In genomic region chr10:99775850-99776249, GRCh38 we compare ENCODE assay signal across 10 cellular contexts. TPM values are rescaled to one million over a fixed set of nuclear protein-coding genes. Genes with fewer than 3 reads are reported as not detected.
A peak's percentile ranks its signal among the peaks of the same experiment; 100 is the strongest.
DNase-seq lines count a peak whose midpoint lies in the region; ATAC-seq and TF ChIP-seq lines count a peak whose summit lies in the region.
"Had no signal": no experiment of that assay in that cellular context is flagged by ENCODE, and none has a peak within 500 bp of the region (broad histone marks: within the 10 kb centered on the region; RNA-seq: fewer than 3 reads in every experiment).

No MANE protein-coding gene starts in this region.

- peak overlapping the region; percentile 90 for H3K9ac ChIP-seq in mesenchymal stem cell (ENCODE audit: low read length)

- no peak overlapping the region for H3K18ac ChIP-seq in mesenchymal stem cell (ENCODE audit: low read depth in 1 of 2, low read length in 2 of 2)

- peak overlapping the region; percentile 23 for H3K27ac ChIP-seq in caudate nucleus (ENCODE audit: low read depth, low read length)
- H3K27ac ChIP-seq in mesenchymal stem cell (ENCODE audit: low read length, poor library complexity, severe bottlenecking): peak overlapping the region; percentile 59

- no peak for TF ChIP-seq CTCF in AG10803 (conservative IDR thresholded peaks at IDR 0.05; ENCODE audit: low read length)
- TF ChIP-seq CTCF in NB4 (IDR thresholded peaks at IDR 0.05; ENCODE audit: low read depth, low read length): no peak

- ATAC-seq in GM18867 (IDR thresholded peaks at IDR 0.05; ENCODE audit: unreplicated experiment): no peak

- H3K79me1 ChIP-seq in mesenchymal stem cell (replicated peaks; ENCODE audit: low read length, poor library complexity, severe bottlenecking): no peaks in the 10 kb centered on the region

- no peak overlapping the region for H2BK5ac ChIP-seq in mesenchymal stem cell (ENCODE audit: low read depth, low read length, poor library complexity, severe bottlenecking)

- no peak overlapping the region for H2AFZ ChIP-seq in mesenchymal stem cell (ENCODE audit: low read depth, low read length)

- no peak overlapping the region for H2BK12ac ChIP-seq in mesenchymal stem cell (ENCODE audit: low read length in 2 of 2)

- H3K4me3 ChIP-seq in AG10803 (ENCODE audit: low read length) (no peak overlapping the region), NB4 (ENCODE audit: low read depth, low read length) (no peak overlapping the region), mesenchymal stem cell (ENCODE audit: insufficient read depth in 1 of 2, low read depth in 1 of 2, low read length in 2 of 2) (no peak overlapping the region)

- H3K14ac ChIP-seq in mesenchymal stem cell (ENCODE audit: low read length in 2 of 2): no peak overlapping the region

- no peak overlapping the region for H3K4me2 ChIP-seq in mesenchymal stem cell (ENCODE audit: low read length, poor library complexity, severe bottlenecking)

- H3K4me1 ChIP-seq in mesenchymal stem cell (ENCODE audit: control insufficient read depth, insufficient read depth, low read depth, low read length): peaks cover 8% of the 10 kb centered on the region

- no peak overlapping the region for H3K4ac ChIP-seq in mesenchymal stem cell (ENCODE audit: low read depth in 1 of 2, low read length in 2 of 2)

- no peak overlapping the region for H4K91ac ChIP-seq in mesenchymal stem cell (ENCODE audit: low read length)

- H4K8ac ChIP-seq in mesenchymal stem cell (ENCODE audit: low read length): no peak overlapping the region

- H2BK120ac ChIP-seq in mesenchymal stem cell (ENCODE audit: low read depth, low read length): no peak overlapping the region

- no peak overlapping the region for H2BK15ac ChIP-seq in mesenchymal stem cell (ENCODE audit: low read depth, poor library complexity, severe bottlenecking)

- DNase-seq in AG10803 (ENCODE audit: low read depth) (peak; percentile 87), NB4 (ENCODE audit: low read depth) (peak; percentile 66), caudate nucleus (lab: John Stamatoyannopoulos, UW) (peak in 3 of 61 donors; percentile 1 to 25 (median 5)), mesenchymal stem cell (peak; percentile 90), middle frontal gyrus (ENCODE audit: extremely low spot score, low spot score) (no peak)
- no peak for DNase-seq in stimulated activated CD4-positive, alpha-beta T cell treated with anti-CD3 and anti-CD28 coated beads, Interleukin-15, amount 100 ng/mL, for 24 hours
- DNase-seq in stimulated activated CD4-positive, alpha-beta T cell treated with anti-CD3 and anti-CD28 coated beads, Interleukin-4, amount 100 ng/mL, for 4 hours: no peak
- DNase-seq: activated CD8-positive, alpha-beta memory T cell treated with anti-CD3 and anti-CD28 coated beads, Interleukin-2, amount 50 U/mL, for 48 hours; DND-41 had no signal

- H3K36me3 ChIP-seq in mesenchymal stem cell (ENCODE audit: control insufficient read depth in 1 of 2, insufficient read depth in 2 of 2, low read depth in 1 of 2, low read length in 2 of 2): no peaks in the 10 kb centered on the region

- H3K9me3 ChIP-seq in mesenchymal stem cell (ENCODE audit: control insufficient read depth, low read length): no peaks in the 10 kb centered on the region

- no peaks in the 10 kb centered on the region for H3K27me3 ChIP-seq in mesenchymal stem cell (ENCODE audit: control insufficient read depth in 1 of 2, insufficient read depth in 1 of 2, low read length in 2 of 2)

- no peak overlapping the region for H2AK5ac ChIP-seq in mesenchymal stem cell (ENCODE audit: low read length, severe bottlenecking)

- no peak overlapping the region for H3K23ac ChIP-seq in mesenchymal stem cell (ENCODE audit: low read length in 2 of 2)

- no peak for TF ChIP-seq POLR2A in NB4 (IDR thresholded peaks at IDR 0.05; ENCODE audit: extremely low read depth, insufficient read length)

RNA-seq across cellular contexts. Expression of gene ABCC2, which starts 6.6 kb away (rescaled TPM):
- polyA plus RNA-seq in mesenchymal stem cell (2013, experiment 1 of 2): 0.58 TPM
- 0.42 TPM for polyA plus RNA-seq in mesenchymal stem cell (2013, experiment 2 of 2)

RNA-seq across cellular contexts. Expression of gene CUTC, which starts 43.8 kb away (rescaled TPM):
- polyA plus RNA-seq in mesenchymal stem cell (2013, experiment 1 of 2): 11.2 TPM
- polyA plus RNA-seq in mesenchymal stem cell (2013, experiment 2 of 2): 11.2 TPM

RNA-seq across cellular contexts. Expression of gene COX15, which starts 43.9 kb away (rescaled TPM):
- polyA plus RNA-seq in mesenchymal stem cell (2013, experiment 1 of 2): 13.5 TPM
- 13.4 TPM for polyA plus RNA-seq in mesenchymal stem cell (2013, experiment 2 of 2)

Comparison
In these comparisons a context has a peak if more than half of its experiments do, and no peak if none do; other contexts are left out.
1. DNase-seq: peak in AG10803 (single experiment), NB4 (single experiment) and mesenchymal stem cell (single experiment); none in middle frontal gyrus (single experiment), stimulated activated CD4-positive, alpha-beta T cell treated with anti-CD3 and anti-CD28 coated beads, Interleukin-15, amount 100 ng/mL, for 24 hours (single experiment) and stimulated activated CD4-positive, alpha-beta T cell treated with anti-CD3 and anti-CD28 coated beads, Interleukin-4, amount 100 ng/mL, for 4 hours (0 of 2).